ENCODE assay signal across 8 cellular contexts in the genomic region with DNA sequence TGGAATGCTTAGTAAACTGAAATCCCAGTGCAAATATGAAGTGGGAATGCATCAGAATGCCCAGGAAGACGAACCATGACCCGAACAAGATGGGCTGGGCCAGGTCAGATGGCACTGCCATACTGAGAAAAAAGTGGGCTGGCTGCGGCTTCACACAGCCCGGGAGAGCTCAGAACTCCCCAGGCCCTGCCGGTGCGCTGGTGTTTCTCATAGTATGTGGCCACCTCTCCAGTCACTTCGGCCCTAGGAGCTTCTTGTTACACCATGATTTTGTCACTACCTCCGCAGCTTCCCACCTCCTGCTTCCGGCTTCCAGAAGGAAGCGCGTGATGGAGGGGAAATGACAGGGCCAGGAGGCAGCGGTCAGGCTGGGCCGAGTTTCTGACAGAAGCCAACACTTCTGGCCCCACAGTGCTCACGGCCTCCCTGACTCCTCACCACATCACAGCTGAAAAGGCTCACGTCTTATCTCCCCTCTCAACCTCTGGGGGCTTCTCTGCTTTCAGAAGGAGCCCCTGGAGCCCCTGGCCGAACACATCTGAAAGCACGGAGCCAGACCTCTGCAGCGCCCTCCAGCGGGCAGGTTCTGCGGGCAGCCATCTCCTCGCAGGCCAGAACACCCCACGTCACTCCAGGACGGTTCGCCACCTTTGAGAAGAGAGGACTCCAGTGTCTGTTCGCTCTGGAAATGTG. TPM values are rescaled to one million over a fixed set of nuclear protein-coding genes. Genes with fewer than 3 reads are reported as not detected.
DNase-seq lines count a peak whose midpoint lies in the region; ATAC-seq and TF ChIP-seq lines count a peak whose summit lies in the region.

No MANE protein-coding gene starts in this region.

- H3K4me3 ChIP-seq in heart right ventricle (no peak overlapping the region), right atrium auricular region (no peak overlapping the region), upper lobe of right lung (no peak overlapping the region)

- intact Hi-C loops in heart right ventricle (cut with DNase I) (loop anchor here (5.0 to 10.0 kb wide), 15 partner anchors 76 to 499 kb away; a partner anchor contains a TSS), upper lobe of right lung (cut with DNase I) (loop anchor here (10.0 kb wide), 1 partner anchor 174 kb away; no protein-coding TSS in a partner anchor)

- H3K27ac ChIP-seq in heart right ventricle, result peak overlapping the region in 8 of 10 donors; percentile 37 to 91 (median 71)
- H3K27ac ChIP-seq in right atrium auricular region, result peak overlapping the region in 1 of 2 donors; percentile 40
- H3K27ac ChIP-seq in upper lobe of right lung, result peak overlapping the region; percentile 72

- no peaks in the 10 kb centered on the region for H3K9me3 ChIP-seq in heart right ventricle
- no peaks in the 10 kb centered on the region for H3K9me3 ChIP-seq in right atrium auricular region
- no peaks in the 10 kb centered on the region for H3K9me3 ChIP-seq in upper lobe of right lung

- 75 to 78% methylated on average over 25 of the region's 25 CpGs for WGBS in heart right ventricle, 2 donors

- ATAC-seq in heart right ventricle (peak in 4 of 8 donors; percentile 1 to 55 (median 26)), upper lobe of right lung (no peak), HG03565 (IDR thresholded peaks at IDR 0.05; ENCODE audit: unreplicated experiment) (no peak)

- DNase-seq in heart right ventricle (no peak), right atrium auricular region (ENCODE audit: low spot score) (no peak), activated gamma-delta T cell (lab: John Stamatoyannopoulos, UW) (peak; percentile 33), lung microvascular endothelial cell (ENCODE audit: low read depth in 2 of 2) (peak; percentile 59 to 72), upper lobe of right lung (no peak), RKO (ENCODE audit: low spot score) (no peak), globus pallidus (ENCODE audit: low spot score) (no peak)

- H3K4me1 ChIP-seq in heart right ventricle (peaks cover 8 to 86% (median 36%) of the 10 kb centered on the region in 9 donors), right atrium auricular region (peaks cover 0 to 41% of the 10 kb centered on the region in 2 donors), upper lobe of right lung (peaks cover 68% of the 10 kb centered on the region)

- peak in 5 of 9 donors; percentile 10 to 35 (median 13) for TF ChIP-seq CTCF in heart right ventricle (IDR thresholded peaks at IDR 0.05)
- TF ChIP-seq CTCF in right atrium auricular region (IDR thresholded peaks at IDR 0.05), result no peak
- TF ChIP-seq CTCF in upper lobe of right lung (IDR thresholded peaks at IDR 0.05), result peak; percentile 18

- H3K27me3 ChIP-seq in heart right ventricle (no peaks in the 10 kb centered on the region), right atrium auricular region (no peaks in the 10 kb centered on the region), upper lobe of right lung (no peaks in the 10 kb centered on the region)

- peaks cover 0 to 12% (median 0%) of the 10 kb centered on the region in 9 donors for H3K36me3 ChIP-seq in heart right ventricle
- no peaks in the 10 kb centered on the region for H3K36me3 ChIP-seq in right atrium auricular region
- H3K36me3 ChIP-seq in upper lobe of right lung, result no peaks in the 10 kb centered on the region

RNA-seq across cellular contexts. Expression of a gene that starts 30.7 kb away (rescaled TPM):
- total RNA-seq in heart right ventricle, result 100 to 1,000 TPM; 115 to 182 (median 136) TPM
- polyA plus RNA-seq in heart right ventricle, result 100 to 1,000 TPM in 1 of 2 donors, 10 to 100 TPM in 1; 82.4 to 420 TPM
- total RNA-seq in right atrium auricular region, result 100 to 1,000 TPM; 250 to 251 TPM
- 300 and 362 TPM in 2 replicates for total RNA-seq in lung microvascular endothelial cell
- total RNA-seq in upper lobe of right lung, result 184 TPM

RNA-seq across cellular contexts. Expression of a gene that starts 39.7 kb away (rescaled TPM):
- total RNA-seq in heart right ventricle (10 to 100 TPM; 14.9 to 35.7 (median 22.7) TPM), right atrium auricular region (10 to 100 TPM; 20.9 to 25.4 TPM), lung microvascular endothelial cell (4.6 and 8.3 TPM in 2 replicates), upper lobe of right lung (34.2 TPM)
- 10 to 100 TPM; 13.7 to 15.1 TPM for polyA plus RNA-seq in heart right ventricle

Comparison
In these comparisons a context has a peak if more than half of its experiments do, and no peak if none do; other contexts are left out.
1. CTCF ChIP-seq: peak in heart right ventricle (5 of 9) and upper lobe of right lung (single experiment); none in right atrium auricular region (0 of 2).
2. DNase-seq: peak in activated gamma-delta T cell (single experiment) and lung microvascular endothelial cell (2 of 2); none in heart right ventricle (0 of 2), right atrium auricular region (single experiment), upper lobe of right lung (single experiment), RKO (single experiment) and globus pallidus (single experiment).